Comparison of ENCODE assay signal across 20 cellular contexts in genomic region chr1:219337588-219337987, GRCh38.
A peak's percentile ranks its signal among the peaks of the same experiment; 100 is the strongest.
DNase-seq lines count a peak whose midpoint lies in the region; ATAC-seq, FAIRE-seq and TF ChIP-seq lines count a peak whose summit lies in the region.
"Had no signal": no experiment of that assay in that cellular context is flagged by ENCODE, and none has a peak within 500 bp of the region (broad histone marks: within the 10 kb centered on the region; RNA-seq: fewer than 3 reads in every experiment).

No MANE protein-coding gene starts in this region.

- TF ChIP-seq POLR2A in GM12891 (IDR thresholded peaks at IDR 0.05; ENCODE audit: low read depth, low read length): no peak

- ATAC-seq in left lobe of liver: peak; percentile 52
- ATAC-seq: A549; CD8-positive, alpha-beta T cell; GM12878 had no signal

- TF ChIP-seq CTCF in D721Med (IDR thresholded peaks at IDR 0.05; ENCODE audit: insufficient read depth, missing control alignments): no peak

- FAIRE-seq in D721Med (lab: Jason Lieb, UNC): peak; percentile 70
- no peak for FAIRE-seq in GM12891 (lab: Jason Lieb, UNC)
- FAIRE-seq: A549, GM12878, GM19239 had no signal

- no peak for DNase-seq in D721Med (ENCODE audit: insufficient read length, low spot score)
- peak; percentile 22 for DNase-seq in fibroblast of gingiva (ENCODE audit: low read depth)
- DNase-seq in left lobe of liver (ENCODE audit: low spot score): no peak
- DNase-seq in H4 (ENCODE audit: low spot score): no peak
- DNase-seq in GM12891 (ENCODE audit: insufficient read length, low spot score): no peak
- DNase-seq: AML-193; Caco-2; Calu3; CD4-positive, alpha-beta T cell; CD8-positive, alpha-beta T cell; DMS 273 treated with DMSO at 0.1 percent for 48 hours; DMS153; DMS53; DMS79; DND-41; EL; GDM1 had no signal

TF ChIP-seq in GM12891, 5 proteins besides CTCF, POLR2A, EP300 and RAD21:
- TF ChIP-seq TAF1 (IDR thresholded peaks at IDR 0.05; ENCODE audit: low read depth, low read length) (no peak), POU2F2 (IDR thresholded peaks at IDR 0.05; ENCODE audit: low read depth, low read length) (no peak), POLR2AphosphoS5 (IDR thresholded peaks at IDR 0.05; ENCODE audit: low read depth, low read length) (no peak), PAX5 (IDR thresholded peaks at IDR 0.05; ENCODE audit: insufficient read depth, low read length, severe bottlenecking) (no peak), SPI1 (IDR thresholded peaks at IDR 0.05; ENCODE audit: low read depth, low read length) (no peak)
